In the genomic region with DNA sequence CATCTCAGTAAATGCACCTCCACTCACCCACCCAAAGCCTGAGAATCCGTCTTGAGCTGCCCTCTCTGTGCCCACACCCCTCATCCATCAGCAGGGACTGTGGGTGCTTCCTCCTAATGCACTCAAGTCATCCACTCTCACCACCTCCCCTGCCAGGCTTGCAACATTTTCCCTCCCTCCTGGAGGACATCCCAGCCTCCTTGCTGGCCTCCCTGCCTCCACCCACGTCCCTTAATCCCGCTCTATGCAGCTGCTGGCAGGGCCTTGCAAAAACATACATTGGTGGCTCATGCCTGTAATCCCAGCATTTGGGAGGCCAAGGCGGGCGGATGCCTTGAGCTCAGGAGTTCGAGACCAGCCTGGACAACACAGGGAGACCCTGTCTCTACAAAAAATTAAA, we compare ENCODE assay signal across 1 cellular context.
TF ChIP-seq lines count a peak whose summit lies in the region.

No MANE protein-coding gene starts in this region.

TF ChIP-seq in H1, 55 proteins besides CTCF, POLR2A, EP300 and RAD21:
- TF ChIP-seq, protein P1, sequence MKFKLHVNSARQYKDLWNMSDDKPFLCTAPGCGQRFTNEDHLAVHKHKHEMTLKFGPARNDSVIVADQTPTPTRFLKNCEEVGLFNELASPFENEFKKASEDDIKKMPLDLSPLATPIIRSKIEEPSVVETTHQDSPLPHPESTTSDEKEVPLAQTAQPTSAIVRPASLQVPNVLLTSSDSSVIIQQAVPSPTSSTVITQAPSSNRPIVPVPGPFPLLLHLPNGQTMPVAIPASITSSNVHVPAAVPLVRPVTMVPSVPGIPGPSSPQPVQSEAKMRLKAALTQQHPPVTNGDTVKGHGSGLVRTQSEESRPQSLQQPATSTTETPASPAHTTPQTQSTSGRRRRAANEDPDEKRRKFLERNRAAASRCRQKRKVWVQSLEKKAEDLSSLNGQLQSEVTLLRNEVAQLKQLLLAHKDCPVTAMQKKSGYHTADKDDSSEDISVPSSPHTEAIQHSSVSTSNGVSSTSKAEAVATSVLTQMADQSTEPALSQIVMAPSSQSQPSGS (IDR thresholded peaks at IDR 0.05; ENCODE audit: low read length) = no peak
- TF ChIP-seq RBBP5 (IDR thresholded peaks at IDR 0.05; ENCODE audit: borderline replicate concordance, low read depth, low read length) (no peak), POU5F1 (IDR thresholded peaks at IDR 0.05; ENCODE audit: low read depth, low read length) (no peak), SIRT6 (IDR thresholded peaks at IDR 0.05; ENCODE audit: low read length) (no peak), SIN3A (conservative IDR thresholded peaks at IDR 0.05 in 1 of 2, IDR thresholded peaks at IDR 0.05 in 1 of 2; ENCODE audit: low read depth in 1 of 2, low read length in 2 of 2) (no peak), RNF2 (IDR thresholded peaks at IDR 0.05; ENCODE audit: borderline replicate concordance, low read depth, low read length, missing control alignments, poor library complexity, severe bottlenecking) (no peak), BACH1 (IDR thresholded peaks at IDR 0.05; ENCODE audit: low read length) (no peak), JUND (IDR thresholded peaks at IDR 0.05; ENCODE audit: low read length) (no peak), YY1 (IDR thresholded peaks at IDR 0.05; ENCODE audit: low read depth, low read length) (no peak), HDAC2 (IDR thresholded peaks at IDR 0.05; ENCODE audit: borderline replicate concordance in 1 of 2, low read depth in 2 of 2, low read length in 2 of 2) (no peak)
